In the genomic region with DNA sequence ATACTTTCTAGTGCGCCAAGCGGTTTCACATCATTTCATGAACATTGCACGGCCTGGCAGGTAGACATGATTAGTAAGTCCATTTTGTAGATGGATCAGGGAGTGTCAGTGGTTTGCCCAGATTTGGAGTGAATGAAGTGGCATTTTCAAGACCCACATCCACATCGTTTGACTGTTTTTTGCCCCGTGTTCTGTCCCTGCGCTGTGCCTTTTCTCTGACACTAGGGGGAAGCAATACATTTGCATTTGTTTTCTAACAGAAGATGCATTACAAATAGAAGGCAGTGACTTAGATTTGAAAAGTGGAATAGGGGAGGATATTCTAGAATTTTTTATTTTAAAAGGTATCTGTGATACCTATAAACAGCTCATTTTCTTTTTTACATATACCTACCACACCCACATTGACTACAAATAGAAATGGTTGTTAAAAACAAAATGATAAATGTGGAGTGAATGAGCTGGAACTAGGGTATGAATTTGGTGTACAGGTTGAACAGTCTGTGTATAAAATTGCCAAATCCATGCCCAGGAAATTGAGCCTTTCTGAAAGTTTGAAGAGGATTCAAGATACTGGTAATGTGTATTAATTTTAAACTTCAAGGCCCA, we compare ENCODE assay signal across 8 cellular contexts.
DNase-seq lines count a peak whose midpoint lies in the region; ATAC-seq and TF ChIP-seq lines count a peak whose summit lies in the region.

No MANE protein-coding gene starts in this region.

- peak; percentile 56 for ATAC-seq in GM21717 (IDR thresholded peaks at IDR 0.05; ENCODE audit: unreplicated experiment)

- H3K4me3 ChIP-seq in choroid plexus epithelial cell (ENCODE audit: low read depth, low read length) = no peak overlapping the region

- DNase-seq in EH (ENCODE audit: low read depth) (peak; percentile 26), NCI-H2227 treated with DMSO at 0.1 percent for 48 hours (lab: John Stamatoyannopoulos, UW) (peak; percentile 31), choroid plexus epithelial cell (ENCODE audit: low read depth) (peak; percentile 60), renal cortical epithelial cell (ENCODE audit: low read depth) (peak; percentile 39), cerebellar nuclear complex (lab: John Stamatoyannopoulos, UW) (no peak), ecto neural progenitor cell (ENCODE audit: low spot score) (no peak)
- no peak for DNase-seq in stimulated activated CD4-positive, alpha-beta T cell treated with anti-CD3 and anti-CD28 coated beads, Interleukin-4, amount 100 ng/mL, for 24 hours

- TF ChIP-seq CTCF in choroid plexus epithelial cell (conservative IDR thresholded peaks at IDR 0.05; ENCODE audit: low read depth, low read length) = peak; percentile 88

Comparison
In these comparisons a context has a peak if more than half of its experiments do, and no peak if none do; other contexts are left out.
1. DNase-seq: peak in EH (single experiment), NCI-H2227 treated with DMSO at 0.1 percent for 48 hours (single experiment), choroid plexus epithelial cell (single experiment) and renal cortical epithelial cell (single experiment); none in cerebellar nuclear complex (0 of 2), ecto neural progenitor cell (single experiment) and stimulated activated CD4-positive, alpha-beta T cell treated with anti-CD3 and anti-CD28 coated beads, Interleukin-4, amount 100 ng/mL, for 24 hours (single experiment).